In genomic region chr16:27870116-27870798, GRCh38 we compare ENCODE assay signal across 8 cellular contexts.
"Had no signal": no experiment of that assay in that cellular context is flagged by ENCODE, and none has a peak within 500 bp of the region (broad histone marks: within the 10 kb centered on the region; RNA-seq: fewer than 3 reads in every experiment).

No MANE protein-coding gene starts in this region.

- H3K27ac ChIP-seq: GM23248, HL-60, KMS-11 had no signal

- H2AFZ ChIP-seq: GM23248 had no signal

- DNase-seq: GM23248, GOT3, H7, KBM-7 had no signal

- ATAC-seq: HCT116 had no signal

- H3K4me2 ChIP-seq: KMS-11 had no signal

- H3K4me1 ChIP-seq: HAP-1 had no signal

- H3K4me3 ChIP-seq: GM23248, HAP-1 had no signal

- H3K36me3 ChIP-seq: HAP-1 had no signal

- H3K9ac ChIP-seq: GM23248, KMS-11 had no signal
